In the genomic region with DNA sequence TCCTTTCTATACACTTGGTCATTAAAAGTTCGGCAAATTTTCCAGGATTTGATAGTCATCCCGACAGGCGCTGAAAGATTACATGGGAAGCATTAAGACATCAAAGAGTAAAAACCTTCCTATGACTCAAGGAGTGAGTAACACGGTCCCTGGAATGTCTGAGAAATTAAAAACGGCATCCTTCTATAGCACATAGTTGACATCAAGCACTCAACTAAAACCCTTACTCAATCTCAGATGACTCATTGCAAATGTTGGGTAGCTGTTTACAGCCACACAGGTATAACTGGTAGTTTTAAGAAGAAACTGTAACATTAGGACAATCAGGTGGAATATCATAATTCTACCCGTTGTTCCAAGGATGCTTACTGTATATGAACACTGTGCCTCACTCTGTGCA, we compare ENCODE assay signal across 36 cellular contexts. TPM values are rescaled to one million over a fixed set of nuclear protein-coding genes. Genes with fewer than 3 reads are reported as not detected.
"Had no signal": no experiment of that assay in that cellular context is flagged by ENCODE, and none has a peak within 500 bp of the region (broad histone marks: within the 10 kb centered on the region; RNA-seq: fewer than 3 reads in every experiment).

No MANE protein-coding gene starts in this region.

- H3K4me1 ChIP-seq: heart left ventricle, prostate gland, sigmoid colon, vagina had no signal

- H3K27me3 ChIP-seq: brain microvascular endothelial cell, ovary, sigmoid colon, vagina had no signal

- H3K4me3 ChIP-seq: heart left ventricle, ovary, prostate gland, sigmoid colon, thoracic aorta, vagina had no signal

- ATAC-seq: activated T-cell treated with anti-CD3 and anti-CD28 coated beads, Interleukin-2, amount 50 U/mL, for 4 hours; activated T-helper 17 cell treated with anti-CD3 and anti-CD28 coated beads, Interleukin-2, amount 50 U/mL, for 72 hours; esophagus mucosa; heart left ventricle; left colon; stimulated activated effector memory CD8-positive, alpha-beta T cell treated with anti-CD3 and anti-CD28 coated beads, Interleukin-12 subunit alpha, Interleukin-12 subunit beta, amount 100 ng/mL, for 72 hours had no signal

- H3K36me3 ChIP-seq: brain microvascular endothelial cell, heart left ventricle, ovary, prostate gland, sigmoid colon, thoracic aorta, vagina had no signal

- FAIRE-seq: astrocyte, endothelial cell of umbilical vein, kidney, small intestine had no signal

- H3K27ac ChIP-seq: brain microvascular endothelial cell, heart left ventricle, ovary, prostate gland, sigmoid colon, thoracic aorta, vagina had no signal

- DNase-seq: activated CD4-positive, alpha-beta memory T cell treated with anti-CD3 and anti-CD28 coated beads, Interleukin-2, amount 10 ng/mL, durations not matched to agents 7 days and 5 days; activated CD4-positive, alpha-beta T cell treated with anti-CD3 and anti-CD28 coated beads for 1 hour; activated CD4-positive, alpha-beta T cell treated with anti-CD3 and anti-CD28 coated beads, Interleukin-2, amount 10 ng/mL, durations not matched to agents 7 days and 5 days; activated CD8-positive, alpha-beta memory T cell treated with anti-CD3 and anti-CD28 coated beads, Interleukin-2, amount 50 U/mL, for 48 hours; activated gamma-delta T cell treated with Interleukin-2 at 50 U/mL for 16 hours; activated naive CD4-positive, alpha-beta T cell treated with anti-CD3 and anti-CD28 coated beads, Interleukin-2, amount 50 U/mL, for 16 hours; activated T-cell treated with anti-CD3 and anti-CD28 coated beads, Interleukin-2, amount 50 U/mL, for 4 hours; amniotic stem cell; brain microvascular endothelial cell; caudate nucleus; cortex of kidney; foreskin fibroblast; heart left ventricle; hypothalamus; immature natural killer cell; kidney; left colon; naive B cell; ovary; sigmoid colon; small intestine; stimulated activated CD4-positive, alpha-beta T cell treated with anti-CD3 and anti-CD28 coated beads, Interleukin-4, amount 100 ng/mL, for 24 hours; T1000 had no signal

- H3K9me3 ChIP-seq: ovary, prostate gland, thoracic aorta, vagina had no signal

RNA-seq across cellular contexts. Expression of a gene that starts 6.4 kb away (rescaled TPM):
- total RNA-seq: activated CD4-positive, alpha-beta memory T cell treated with anti-CD3 and anti-CD28 coated beads, Interleukin-2, amount 10 ng/mL, durations not matched to agents 7 days and 5 days; activated CD4-positive, alpha-beta T cell treated with anti-CD3 and anti-CD28 coated beads, Interleukin-2, amount 10 ng/mL, durations not matched to agents 7 days and 5 days; activated T-cell treated with anti-CD3 and anti-CD28 coated beads, Interleukin-2, amount 50 U/mL, for 4 hours; activated T-helper 17 cell treated with anti-CD3 and anti-CD28 coated beads, Interleukin-2, amount 50 U/mL, for 72 hours; astrocyte; chondrocyte; endothelial cell of umbilical vein; esophagus mucosa; heart left ventricle; kidney; left colon; liver; mesothelial cell of epicardium; ovary; prostate gland; sigmoid colon; subcutaneous adipose tissue; thoracic aorta; vagina had no signal
- polyA plus RNA-seq: endothelial cell of umbilical vein, heart left ventricle, immature natural killer cell, liver, neural cell, ovary, sigmoid colon, small intestine had no signal

RNA-seq across cellular contexts. Expression of a gene that starts 59.8 kb away (rescaled TPM):
- total RNA-seq: activated CD4-positive, alpha-beta memory T cell treated with anti-CD3 and anti-CD28 coated beads, Interleukin-2, amount 10 ng/mL, durations not matched to agents 7 days and 5 days; activated CD4-positive, alpha-beta T cell treated with anti-CD3 and anti-CD28 coated beads, Interleukin-2, amount 10 ng/mL, durations not matched to agents 7 days and 5 days; activated T-cell treated with anti-CD3 and anti-CD28 coated beads, Interleukin-2, amount 50 U/mL, for 4 hours; activated T-helper 17 cell treated with anti-CD3 and anti-CD28 coated beads, Interleukin-2, amount 50 U/mL, for 72 hours; astrocyte; chondrocyte; endothelial cell of umbilical vein; esophagus mucosa; heart left ventricle; kidney; left colon; liver; mesothelial cell of epicardium; ovary; prostate gland; sigmoid colon; subcutaneous adipose tissue; thoracic aorta; vagina had no signal
- polyA plus RNA-seq: endothelial cell of umbilical vein, heart left ventricle, immature natural killer cell, liver, neural cell, ovary, sigmoid colon, small intestine had no signal
